ENCODE assay signal across 21 cellular contexts in the genomic region with DNA sequence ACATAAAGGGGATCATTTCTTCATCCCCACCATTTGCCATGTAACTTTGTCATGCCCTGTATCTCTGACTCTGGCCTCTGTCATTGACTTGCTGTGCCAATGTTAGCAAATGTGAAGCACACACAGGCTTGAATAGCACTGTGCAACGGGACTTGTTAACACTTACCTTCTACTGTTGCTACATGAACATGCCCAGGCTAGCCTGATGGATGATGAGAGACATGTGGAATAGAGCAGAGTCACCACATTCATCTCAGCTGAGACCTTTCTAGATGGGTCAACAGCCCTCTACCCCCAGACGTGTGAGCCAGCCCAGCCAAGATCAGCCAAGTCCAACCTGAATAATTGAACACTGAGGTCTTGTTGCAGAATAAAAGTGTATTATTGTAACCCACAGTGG.
"Had no signal": no experiment of that assay in that cellular context is flagged by ENCODE, and none has a peak within 500 bp of the region (broad histone marks: within the 10 kb centered on the region; RNA-seq: fewer than 3 reads in every experiment).

No MANE protein-coding gene starts in this region.

- H3K36me3 ChIP-seq: left ventricle myocardium inferior, tibial artery had no signal

- H3K4me3 ChIP-seq: coronary artery, hepatocyte, left ventricle myocardium inferior, tibial artery had no signal

- H3K36me3 Mint-ChIP-seq: activated naive CD8-positive, alpha-beta T cell treated with anti-CD3 and anti-CD28 coated beads for 36 hours; immature natural killer cell; natural killer cell; stimulated activated effector memory CD8-positive, alpha-beta T cell treated with anti-CD3 and anti-CD28 coated beads, Interleukin-12 subunit alpha, Interleukin-12 subunit beta, amount 100 ng/mL, for 72 hours had no signal

- H2AFZ ChIP-seq: hepatocyte had no signal

- DNase-seq: activated CD4-positive, alpha-beta T cell treated with anti-CD3 and anti-CD28 coated beads, Interleukin-2, amount 50 U/mL, for 48 hours; activated CD8-positive, alpha-beta memory T cell treated with anti-CD3 and anti-CD28 coated beads, Interleukin-2, amount 50 U/mL, for 48 hours; activated naive CD4-positive, alpha-beta T cell treated with Interleukin-2 at 50 U/mL for 16 hours; activated naive CD8-positive, alpha-beta T cell treated with anti-CD3 and anti-CD28 coated beads for 36 hours; activated T-cell treated with anti-CD3 and anti-CD28 coated beads, Interleukin-2, amount 50 U/mL, for 48 hours; cerebellar nuclear complex; immature natural killer cell; left ventricle myocardium inferior; midbrain; natural killer cell; small intestine; stimulated activated CD4-positive, alpha-beta T cell treated with anti-CD3 and anti-CD28 coated beads, Interleukin-2, amount 100 ng/mL, for 24 hours; stimulated activated naive CD8-positive, alpha-beta T cell treated with anti-CD3 and anti-CD28 coated beads, Interleukin-15, amount 100 ng/mL, for 72 hours; T-helper 9 cell; tibial artery had no signal

- H3K27me3 Mint-ChIP-seq: activated naive CD8-positive, alpha-beta T cell treated with anti-CD3 and anti-CD28 coated beads for 36 hours; stimulated activated naive CD8-positive, alpha-beta T cell treated with anti-CD3 and anti-CD28 coated beads, Interleukin-15, amount 100 ng/mL, for 72 hours had no signal

- H3K4me1 Mint-ChIP-seq: activated naive CD8-positive, alpha-beta T cell treated with anti-CD3 and anti-CD28 coated beads for 36 hours; immature natural killer cell; natural killer cell; stimulated activated effector memory CD8-positive, alpha-beta T cell treated with anti-CD3 and anti-CD28 coated beads, Interleukin-12 subunit alpha, Interleukin-12 subunit beta, amount 100 ng/mL, for 72 hours; stimulated activated naive CD8-positive, alpha-beta T cell treated with anti-CD3 and anti-CD28 coated beads, Interleukin-15, amount 100 ng/mL, for 72 hours had no signal

- H3K27ac Mint-ChIP-seq: activated naive CD8-positive, alpha-beta T cell treated with anti-CD3 and anti-CD28 coated beads for 36 hours; immature natural killer cell; natural killer cell; stimulated activated effector memory CD8-positive, alpha-beta T cell treated with anti-CD3 and anti-CD28 coated beads, Interleukin-12 subunit alpha, Interleukin-12 subunit beta, amount 100 ng/mL, for 72 hours; WTC11 had no signal

- H3K9me3 ChIP-seq: tibial artery had no signal

- ATAC-seq: natural killer cell; sciatic nerve; stimulated activated effector memory CD8-positive, alpha-beta T cell treated with anti-CD3 and anti-CD28 coated beads, Interleukin-12 subunit alpha, Interleukin-12 subunit beta, amount 100 ng/mL, for 72 hours; stimulated activated naive CD8-positive, alpha-beta T cell treated with anti-CD3 and anti-CD28 coated beads, Interleukin-15, amount 100 ng/mL, for 72 hours; WTC11 had no signal

- H3K4me3 Mint-ChIP-seq: activated naive CD8-positive, alpha-beta T cell treated with anti-CD3 and anti-CD28 coated beads for 36 hours; immature natural killer cell; natural killer cell; stimulated activated effector memory CD8-positive, alpha-beta T cell treated with anti-CD3 and anti-CD28 coated beads, Interleukin-12 subunit alpha, Interleukin-12 subunit beta, amount 100 ng/mL, for 72 hours; stimulated activated naive CD8-positive, alpha-beta T cell treated with anti-CD3 and anti-CD28 coated beads, Interleukin-15, amount 100 ng/mL, for 72 hours; WTC11 had no signal

- H3K4me2 ChIP-seq: hepatocyte had no signal

- H3K4me1 ChIP-seq: left ventricle myocardium inferior, tibial artery had no signal

- H3K27ac ChIP-seq: coronary artery, epithelial cell of prostate, hepatocyte, left ventricle myocardium inferior, tibial artery had no signal

- H3K79me2 ChIP-seq: hepatocyte had no signal

- H3K27me3 ChIP-seq: hepatocyte, tibial artery had no signal
